ENCODE assay signal across 12 cellular contexts in the genomic region with DNA sequence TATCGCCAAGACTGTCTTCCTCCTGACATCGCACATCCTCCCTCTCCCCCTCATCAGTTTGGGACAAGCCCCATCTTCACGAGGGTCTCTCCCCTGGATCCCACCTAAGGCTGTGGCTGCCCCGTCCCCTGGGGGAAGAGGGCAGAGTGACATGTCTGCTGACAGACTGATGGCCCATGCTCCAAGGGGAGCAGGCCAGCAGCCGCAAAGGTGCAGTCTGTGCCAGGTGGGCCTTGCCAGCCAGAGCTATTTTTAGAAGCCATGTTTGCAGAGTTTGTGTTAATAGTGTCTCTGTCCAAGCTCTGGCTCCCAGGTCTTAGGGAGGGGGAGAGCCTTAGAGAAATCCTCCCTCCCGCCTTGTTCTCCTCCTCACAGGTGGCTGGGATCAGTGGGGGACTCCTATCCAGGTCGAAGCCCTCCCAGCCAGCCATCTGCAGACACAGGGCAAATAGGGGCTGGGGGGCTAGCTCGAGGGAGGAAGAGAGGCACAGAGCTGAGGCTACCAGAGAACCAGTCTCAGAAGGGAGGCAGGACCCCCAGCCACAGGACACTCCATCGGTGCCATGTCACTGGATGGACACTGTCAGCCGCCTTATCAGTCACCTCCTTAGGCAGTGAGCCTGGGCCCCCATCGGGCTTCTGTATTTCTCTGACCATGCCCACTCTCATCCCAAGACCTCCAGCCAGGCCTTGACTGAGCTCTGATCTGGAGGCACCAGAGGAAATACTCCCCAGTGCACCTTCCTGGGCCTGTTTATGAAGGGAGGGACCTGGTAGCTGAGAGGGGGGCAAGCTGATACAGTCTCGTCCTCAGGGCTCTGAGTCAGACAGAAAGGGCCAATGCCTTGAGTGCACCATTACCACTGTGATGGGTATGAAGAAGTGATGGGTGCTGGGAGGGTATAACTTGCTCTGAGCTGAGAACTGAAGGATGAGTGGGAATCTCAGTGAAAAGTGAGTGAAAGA. TPM values are rescaled to one million over a fixed set of nuclear protein-coding genes. Genes with fewer than 3 reads are reported as not detected.
A peak's percentile ranks its signal among the peaks of the same experiment; 100 is the strongest.
DNase-seq lines count a peak whose midpoint lies in the region; ATAC-seq and TF ChIP-seq lines count a peak whose summit lies in the region.
"Had no signal": no experiment of that assay in that cellular context is flagged by ENCODE, and none has a peak within 500 bp of the region (broad histone marks: within the 10 kb centered on the region; RNA-seq: fewer than 3 reads in every experiment).

No MANE protein-coding gene starts in this region.

- peaks cover 7% of the 10 kb centered on the region for H3K4me1 Mint-ChIP-seq in WTC11
- H3K4me1 Mint-ChIP-seq in T-helper 2 cell treated with Interferon-gamma antibody and Interleukin-4, amounts not matched to agents 5 μg/mL and 100 μg/mL, for 36 hours (ENCODE audit: low read depth) = no peaks in the 10 kb centered on the region

- H3K9me3 Mint-ChIP-seq in WTC11 = peaks cover 4% of the 10 kb centered on the region; the same call in 1 of the 2 replicates
- H3K9me3 Mint-ChIP-seq in T-helper 2 cell treated with Interferon-gamma antibody and Interleukin-4, amounts not matched to agents 5 μg/mL and 100 μg/mL, for 36 hours = no peaks in the 10 kb centered on the region

- H3K9me3 ChIP-seq in SK-N-SH (no peaks in the 10 kb centered on the region), thyroid gland (no peaks in the 10 kb centered on the region)

- POLR2A ChIA-PET in SK-N-SH (lab: Yijun Ruan, JAX) = no interaction called here
- POLR2A ChIA-PET in WTC11 (lab: Charles Lee) = no interaction called here

- H3K27me3 Mint-ChIP-seq in WTC11 (ENCODE audit: low read depth) = peaks cover 21% of the 10 kb centered on the region
- peaks cover 26% of the 10 kb centered on the region for H3K27me3 Mint-ChIP-seq in T-helper 2 cell treated with Interferon-gamma antibody and Interleukin-4, amounts not matched to agents 5 μg/mL and 100 μg/mL, for 36 hours (ENCODE audit: low read depth)

- peak overlapping the region; percentile 2; the same call in 1 of the 2 replicates for H3K27ac Mint-ChIP-seq in WTC11
- no peak overlapping the region for H3K27ac Mint-ChIP-seq in T-helper 2 cell treated with Interferon-gamma antibody and Interleukin-4, amounts not matched to agents 5 μg/mL and 100 μg/mL, for 36 hours
- H3K27ac Mint-ChIP-seq: memory B cell had no signal

- no peaks in the 10 kb centered on the region for H3K79me2 ChIP-seq in SK-N-SH (ENCODE audit: insufficient read depth)

- CTCF ChIA-PET in SK-N-SH (lab: Yijun Ruan, JAX) = interaction anchor here (0.9 to 7.8 kb wide), 7 partner anchors 10 to 74 kb away, joined by 3 to 58 read pairs (median 9); no protein-coding TSS in a partner anchor
- CTCF ChIA-PET in WTC11 (lab: Charles Lee) = interaction anchor here (1.6 to 14.0 kb wide), 4 partner anchors 19 to 89 kb away, joined by 4 to 134 read pairs (median 8); partner anchors contain the start of gene POLD3

- TF ChIP-seq EP300 in SK-N-SH (IDR thresholded peaks at IDR 0.05; ENCODE audit: borderline replicate concordance in 1 of 2, low read depth in 1 of 2, low read length in 1 of 2) = no peak

- peak; percentile 10; the same call in 2 of the 3 replicates for ATAC-seq in SK-N-SH treated with all-trans-retinoic acid at 6 μM for 48 hours
- no peak for ATAC-seq in WTC11
- ATAC-seq in left colon = peak; percentile 29
- ATAC-seq in activated CD4-positive, CD25-positive, alpha-beta regulatory T cell treated with anti-CD3 and anti-CD28 coated beads, Interleukin-2, amount 50 U/mL, for 24 hours = no peak

- H3K27me3 ChIP-seq in SK-N-SH (ENCODE audit: insufficient read depth) (no peaks in the 10 kb centered on the region), thyroid gland (no peaks in the 10 kb centered on the region)

- no peaks in the 10 kb centered on the region for H3F3A ChIP-seq in SK-N-SH (replicated peaks; ENCODE audit: insufficient read depth)

- intact Hi-C loops in left colon (cut with DNase I, micrococcal nuclease) = no loop called here
- intact Hi-C loops in thyroid gland (cut with DNase I) = no loop called here

- H3K36me3 ChIP-seq in SK-N-SH (replicated peaks in 1 of 2; ENCODE audit: control insufficient read depth in 1 of 2, insufficient read depth in 2 of 2, low read length in 1 of 2) = no peaks in the 10 kb centered on the region
- no peaks in the 10 kb centered on the region for H3K36me3 ChIP-seq in thyroid gland

- no peaks in the 10 kb centered on the region for H3K36me3 Mint-ChIP-seq in WTC11
- H3K36me3 Mint-ChIP-seq in T-helper 2 cell treated with Interferon-gamma antibody and Interleukin-4, amounts not matched to agents 5 μg/mL and 100 μg/mL, for 36 hours (ENCODE audit: low read depth) = no peaks in the 10 kb centered on the region

- no peak overlapping the region for H2AFZ ChIP-seq in SK-N-SH (ENCODE audit: low read depth)

- no peak overlapping the region for H3K4me2 ChIP-seq in SK-N-SH

- no peak overlapping the region for H3K9ac ChIP-seq in SK-N-SH

- H3K4me3 Mint-ChIP-seq in WTC11 = no peak overlapping the region
- no peak overlapping the region for H3K4me3 Mint-ChIP-seq in T-helper 2 cell treated with Interferon-gamma antibody and Interleukin-4, amounts not matched to agents 5 μg/mL and 100 μg/mL, for 36 hours
- H3K4me3 Mint-ChIP-seq: memory B cell had no signal

- no peak for TF ChIP-seq RAD21 in SK-N-SH (IDR thresholded peaks at IDR 0.05; ENCODE audit: low read length)

- H3K9me2 ChIP-seq in SK-N-SH = no peaks in the 10 kb centered on the region

- no peak for DNase-seq in SK-N-SH
- DNase-seq in WTC11 (ENCODE audit: low spot score) = no peak
- peak in 1 of 2 donors; percentile 55 for DNase-seq in left colon
- peak; percentile 75 to 82 for DNase-seq in thyroid gland
- DNase-seq in GDM1 (lab: John Stamatoyannopoulos, UW) = no peak
- DNase-seq in T-helper 2 cell treated with Interferon-gamma antibody and Interleukin-4, amounts not matched to agents 5 μg/mL and 100 μg/mL, for 36 hours (ENCODE audit: low spot score) = no peak
- DNase-seq: NCI-H2171 treated with DMSO at 0.1 percent for 48 hours, SW 1271 had no signal

- H3K4me1 ChIP-seq in SK-N-SH (ENCODE audit: control insufficient read depth in 1 of 2, insufficient read depth in 2 of 2, low read depth in 1 of 2, low read length in 1 of 2) (peaks cover 0 to 5% of the 10 kb centered on the region in 2 experiments; a peak in 1 of 4 replicates), thyroid gland (peaks cover 19 to 36% of the 10 kb centered on the region in 2 donors)

- 81% methylated on average over 8 of the region's 12 CpGs for WGBS in SK-N-SH (ENCODE audit: low lambda C conversion rate)
- WGBS in thyroid gland, 2 donors = 81 to 82% methylated on average over 10 to 12 of the region's 12 CpGs

- H3K27ac ChIP-seq in SK-N-SH (ENCODE audit: low read depth in 2 of 2, low read length in 1 of 2) (no peak overlapping the region), thyroid gland (peak overlapping the region; percentile 6 to 48 (median 33))

- TF ChIP-seq POLR2A in thyroid gland (IDR thresholded peaks at IDR 0.05) = no peak

- H4K20me1 ChIP-seq in SK-N-SH (ENCODE audit: insufficient read depth) = no peaks in the 10 kb centered on the region

- TF ChIP-seq CTCF in SK-N-SH (IDR thresholded peaks at IDR 0.05) = no peak
- TF ChIP-seq CTCF in WTC11 (IDR thresholded peaks at IDR 0.05) = no peak
- TF ChIP-seq CTCF in thyroid gland (IDR thresholded peaks at IDR 0.05) = no peak

- H3K4me3 ChIP-seq in SK-N-SH (ENCODE audit: low read depth in 2 of 2, low read length in 1 of 2) (no peak overlapping the region), thyroid gland (replicated peaks in 1 of 3) (no peak overlapping the region)

TF ChIP-seq in SK-N-SH treated with all-trans-retinoic acid at 6 μM for 48 hours, 23 proteins besides CTCF, POLR2A, EP300 and RAD21 (continues in another document):
- no peak for TF ChIP-seq SNAI2 (CRISPR knock-in tag; IDR thresholded peaks at IDR 0.05)
- TF ChIP-seq ZNF70 (CRISPR knock-in tag; IDR thresholded peaks at IDR 0.05) = no peak
- TF ChIP-seq ESRRG (CRISPR knock-in tag; IDR thresholded peaks at IDR 0.05) = no peak

TF ChIP-seq in SK-N-SH, 30 proteins besides CTCF, POLR2A, EP300 and RAD21:
- no peak for TF ChIP-seq NFIC (IDR thresholded peaks at IDR 0.05; ENCODE audit: borderline replicate concordance)

TF ChIP-seq in WTC11, 78 proteins besides CTCF, POLR2A, EP300 and RAD21 (continues in another document):
- TF ChIP-seq MYBL2 (CRISPR knock-in tag; IDR thresholded peaks at IDR 0.05) (no peak), ZNF416 (CRISPR knock-in tag; IDR thresholded peaks at IDR 0.05) (no peak), FOXP1 (CRISPR knock-in tag; IDR thresholded peaks at IDR 0.05; ENCODE audit: borderline replicate concordance) (no peak), E2F1 (CRISPR knock-in tag; IDR thresholded peaks at IDR 0.05) (no peak), ETV6 (CRISPR knock-in tag; IDR thresholded peaks at IDR 0.05) (no peak), OVOL2 (CRISPR knock-in tag; IDR thresholded peaks at IDR 0.05; ENCODE audit: borderline replicate concordance) (no peak), SP1 (CRISPR knock-in tag; conservative IDR thresholded peaks at IDR 0.05) (no peak), MAX (CRISPR knock-in tag; IDR thresholded peaks at IDR 0.05) (no peak)
- TF ChIP-seq, protein P1, sequence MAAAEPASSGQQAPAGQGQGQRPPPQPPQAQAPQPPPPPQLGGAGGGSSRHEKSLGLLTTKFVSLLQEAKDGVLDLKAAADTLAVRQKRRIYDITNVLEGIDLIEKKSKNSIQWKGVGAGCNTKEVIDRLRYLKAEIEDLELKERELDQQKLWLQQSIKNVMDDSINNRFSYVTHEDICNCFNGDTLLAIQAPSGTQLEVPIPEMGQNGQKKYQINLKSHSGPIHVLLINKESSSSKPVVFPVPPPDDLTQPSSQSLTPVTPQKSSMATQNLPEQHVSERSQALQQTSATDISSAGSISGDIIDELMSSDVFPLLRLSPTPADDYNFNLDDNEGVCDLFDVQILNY (CRISPR knock-in tag; IDR thresholded peaks at IDR 0.05) = no peak

RNA-seq across cellular contexts. Expression of gene CHRDL2, which starts 49.3 kb away (rescaled TPM):
- not detected in 2 replicates for polyA plus RNA-seq in SK-N-SH (2012; rRNA removed)
- 0.05 TPM in 1 of 2 replicates, not detected in the other for polyA plus RNA-seq in SK-N-SH (2012; cell fraction: cytosol; rRNA removed)
- 0.04 and 0.13 TPM in 2 replicates for polyA plus RNA-seq in SK-N-SH (2012; cell fraction: nucleus; rRNA removed)
- total RNA-seq in WTC11 (2021) = 0.25 to 0.55 TPM (median 0.37 TPM) in 3 replicates
- total RNA-seq in left colon = 1 to 10 TPM in 1 of 2 donors, not detected in 1; 4.6 TPM
- not detected for total RNA-seq in thyroid gland
- total RNA-seq: activated CD8-positive, alpha-beta memory T cell treated with anti-CD3 and anti-CD28 coated beads for 36 hours had no signal

Comparison
In these comparisons a context has a peak if more than half of its experiments do, and no peak if none do; other contexts are left out.
1. ATAC-seq: peak in SK-N-SH treated with all-trans-retinoic acid at 6 μM for 48 hours (single experiment) and left colon (single experiment); none in WTC11 (single experiment) and activated CD4-positive, CD25-positive, alpha-beta regulatory T cell treated with anti-CD3 and anti-CD28 coated beads, Interleukin-2, amount 50 U/mL, for 24 hours (0 of 2).
2. DNase-seq: peak in thyroid gland (2 of 2); none in SK-N-SH (single experiment), WTC11 (single experiment), GDM1 (single experiment) and T-helper 2 cell treated with Interferon-gamma antibody and Interleukin-4, amounts not matched to agents 5 μg/mL and 100 μg/mL, for 36 hours (single experiment).
3. H3K27ac ChIP-seq: peak in thyroid gland (3 of 3); none in SK-N-SH (0 of 2).